In genomic region chr12:105766029-105766428, GRCh38 we compare ENCODE assay signal across 25 cellular contexts.
"Had no signal": no experiment of that assay in that cellular context is flagged by ENCODE, and none has a peak within 500 bp of the region (broad histone marks: within the 10 kb centered on the region; RNA-seq: fewer than 3 reads in every experiment).

No MANE protein-coding gene starts in this region.

- H3K79me2 ChIP-seq: parathyroid adenoma had no signal

- FAIRE-seq: small intestine, urothelium cell line had no signal

- H2AFZ ChIP-seq: neural progenitor cell, parathyroid adenoma had no signal

- H3K4me1 ChIP-seq: parathyroid adenoma, psoas muscle, right lobe of liver, sigmoid colon, stomach, tibial nerve, vagina had no signal

- H3K9me3 ChIP-seq: ovary, psoas muscle, right lobe of liver, sigmoid colon, stomach, thoracic aorta, thyroid gland, tibial nerve, upper lobe of left lung, vagina had no signal

- H3K36me3 ChIP-seq: neural progenitor cell, ovary, right lobe of liver, sigmoid colon, stomach, thoracic aorta, thyroid gland, tibial nerve, upper lobe of left lung, vagina had no signal

- H3K4me2 ChIP-seq: neural progenitor cell had no signal

- H3K27me3 ChIP-seq: neural progenitor cell, ovary, right lobe of liver, sigmoid colon, stomach, thyroid gland, tibial nerve, upper lobe of left lung, vagina had no signal

- ATAC-seq: psoas muscle; right cardiac atrium; right lobe of liver; stimulated activated effector memory CD8-positive, alpha-beta T cell treated with anti-CD3 and anti-CD28 coated beads, Interleukin-12 subunit alpha, Interleukin-12 subunit beta, amount 100 ng/mL, for 72 hours; stimulated activated naive B cell treated with anti-CD40 and anti-IgM and Interleukin-4, amounts not matched to agents 10 μg/mL and 1 μg/mL and 100 μg/mL, for 72 hours had no signal

- H3K27ac ChIP-seq: neural progenitor cell, ovary, parathyroid adenoma, psoas muscle, right lobe of liver, sigmoid colon, stomach, thoracic aorta, thyroid gland, tibial nerve, upper lobe of left lung, vagina had no signal

- H3K9ac ChIP-seq: neural progenitor cell, parathyroid adenoma had no signal

- DNase-seq: occipital lobe; ovary; posterior cingulate gyrus; psoas muscle; right cardiac atrium; right lobe of liver; sigmoid colon; small intestine; stimulated activated CD4-positive, alpha-beta T cell treated with anti-CD3 and anti-CD28 coated beads, Interleukin-15, amount 100 ng/mL, for 24 hours; stimulated activated CD4-positive, alpha-beta T cell treated with anti-CD3 and anti-CD28 coated beads, Interleukin-2, amount 100 ng/mL, for 24 hours; stimulated activated CD4-positive, alpha-beta T cell treated with anti-CD3 and anti-CD28 coated beads, Interleukin-2, amount 100 ng/mL, for 48 hours; stimulated activated CD4-positive, alpha-beta T cell treated with anti-CD3 and anti-CD28 coated beads, Interleukin-4, amount 100 ng/mL, for 24 hours; stimulated activated naive B cell treated with anti-CD40 and anti-IgM and Interleukin-4, amounts not matched to agents 10 μg/mL and 1 μg/mL and 100 μg/mL, for 72 hours; stimulated activated naive CD4-positive, alpha-beta T cell treated with Interleukin-2 at 50 U/mL for 16 hours; stomach; thyroid gland; trophoblast cell; upper lobe of left lung had no signal

- H3K4me3 ChIP-seq: neural progenitor cell, ovary, psoas muscle, right lobe of liver, sigmoid colon, stomach, thoracic aorta, thyroid gland, tibial nerve, upper lobe of left lung, vagina had no signal
